In genomic region chr2:144592500-144593256, GRCh38 we compare ENCODE assay signal across 25 cellular contexts.
"Had no signal": no experiment of that assay in that cellular context is flagged by ENCODE, and none has a peak within 500 bp of the region (broad histone marks: within the 10 kb centered on the region; RNA-seq: fewer than 3 reads in every experiment).

No MANE protein-coding gene starts in this region.

- H3K36me3 ChIP-seq: brain microvascular endothelial cell, esophagus muscularis mucosa, heart right ventricle, neutrophil, right lobe of liver, thoracic aorta, uterus, WERI-Rb-1 had no signal

- H3K27me3 Mint-ChIP-seq: natural killer cell treated with Interleukin-12 subunit alpha and Interleukin-12 subunit beta and Interleukin-15 and Interleukin-18, amount 100 ng/mL, for 72 hours had no signal

- H3K27ac Mint-ChIP-seq: activated naive CD4-positive, alpha-beta T cell treated with anti-CD3 and anti-CD28 coated beads, Interleukin-2, amount 10 ng/mL, durations not matched to agents 7 days and 5 days; activated naive CD8-positive, alpha-beta T cell treated with anti-CD3 and anti-CD28 coated beads, Interleukin-2, amount 10 ng/mL, durations not matched to agents 7 days and 5 days; activated T-helper 1 cell treated with anti-CD3 and anti-CD28 coated beads, Interleukin-12 subunit alpha, Interleukin-12 subunit beta, Interleukin-2, Interleukin-4 antibody, amounts not matched to agents 30 ng/mL and 10 ng/mL and 1 ng/mL, durations not matched to agents 14 hours and 24 hours and 36 hours; natural killer cell treated with Interleukin-12 subunit alpha and Interleukin-12 subunit beta and Interleukin-15 and Interleukin-18, amount 100 ng/mL, for 72 hours; type B pancreatic cell had no signal

- H3K4me3 ChIP-seq: coronary artery, esophagus muscularis mucosa, heart right ventricle, right lobe of liver, thoracic aorta, uterus had no signal

- H3K27ac ChIP-seq: brain microvascular endothelial cell, coronary artery, esophagus muscularis mucosa, foreskin keratinocyte, heart right ventricle, neutrophil, right lobe of liver, thoracic aorta, uterus, WERI-Rb-1 had no signal

- H3K36me3 Mint-ChIP-seq: activated naive CD4-positive, alpha-beta T cell treated with anti-CD3 and anti-CD28 coated beads, Interleukin-2, amount 10 ng/mL, durations not matched to agents 7 days and 5 days; activated naive CD8-positive, alpha-beta T cell treated with anti-CD3 and anti-CD28 coated beads, Interleukin-2, amount 10 ng/mL, durations not matched to agents 7 days and 5 days; type B pancreatic cell had no signal

- H3K27me3 ChIP-seq: brain microvascular endothelial cell, esophagus muscularis mucosa, foreskin keratinocyte, heart right ventricle, neutrophil, right lobe of liver, uterus had no signal

- ATAC-seq: activated CD4-positive, CD25-positive, alpha-beta regulatory T cell treated with anti-CD3 and anti-CD28 coated beads, Interleukin-2, amount 50 U/mL, for 24 hours; foreskin keratinocyte; heart right ventricle; natural killer cell treated with Interleukin-12 subunit alpha and Interleukin-12 subunit beta and Interleukin-15 and Interleukin-18, amount 100 ng/mL, for 72 hours; right lobe of liver; stimulated activated naive CD8-positive, alpha-beta T cell treated with anti-CD3 and anti-CD28 coated beads, Interleukin-15, Interleukin-2, amounts not matched to agents 100 U/mL and 50 U/mL, for 24 hours had no signal

- H3K4me3 Mint-ChIP-seq: activated naive CD4-positive, alpha-beta T cell treated with anti-CD3 and anti-CD28 coated beads, Interleukin-2, amount 10 ng/mL, durations not matched to agents 7 days and 5 days; activated naive CD8-positive, alpha-beta T cell treated with anti-CD3 and anti-CD28 coated beads, Interleukin-2, amount 10 ng/mL, durations not matched to agents 7 days and 5 days; activated T-helper 1 cell treated with anti-CD3 and anti-CD28 coated beads, Interleukin-12 subunit alpha, Interleukin-12 subunit beta, Interleukin-2, Interleukin-4 antibody, amounts not matched to agents 30 ng/mL and 10 ng/mL and 1 ng/mL, durations not matched to agents 14 hours and 24 hours and 36 hours; natural killer cell treated with Interleukin-12 subunit alpha and Interleukin-12 subunit beta and Interleukin-15 and Interleukin-18, amount 100 ng/mL, for 72 hours; type B pancreatic cell had no signal

- H3K4me1 ChIP-seq: foreskin keratinocyte, right lobe of liver, uterus had no signal

- H3K9me3 ChIP-seq: esophagus muscularis mucosa, heart right ventricle, neutrophil, right lobe of liver, thoracic aorta, uterus had no signal

- H3K4me1 Mint-ChIP-seq: activated naive CD8-positive, alpha-beta T cell treated with anti-CD3 and anti-CD28 coated beads, Interleukin-2, amount 10 ng/mL, durations not matched to agents 7 days and 5 days had no signal

- DNase-seq: activated CD4-positive, alpha-beta T cell treated with anti-CD3 and anti-CD28 coated beads for 48 hours; activated CD4-positive, alpha-beta T cell treated with anti-CD3 and anti-CD28 coated beads, Interleukin-2, amount 50 U/mL, for 48 hours; activated CD8-positive, alpha-beta memory T cell treated with anti-CD3 and anti-CD28 coated beads, Interleukin-2, amount 50 U/mL, for 4 hours; activated effector memory CD4-positive, alpha-beta T cell treated with anti-CD3 and anti-CD28 coated beads, Interleukin-2, amount 50 U/mL, for 16 hours; activated naive CD4-positive, alpha-beta T cell treated with anti-CD3 and anti-CD28 coated beads, Interleukin-2, amount 10 ng/mL, durations not matched to agents 7 days and 5 days; activated naive CD8-positive, alpha-beta T cell treated with anti-CD3 and anti-CD28 coated beads, Interleukin-2, amount 10 ng/mL, durations not matched to agents 7 days and 5 days; activated T-cell treated with anti-CD3 and anti-CD28 coated beads, Interleukin-2, amount 50 U/mL, for 1 hour; brain microvascular endothelial cell; foreskin keratinocyte; heart right ventricle; mesenchymal stem cell; right lobe of liver; stimulated activated CD4-positive, alpha-beta T cell treated with anti-CD3 and anti-CD28 coated beads, Interleukin-4, amount 100 ng/mL, for 1 hour; stimulated activated naive CD8-positive, alpha-beta T cell treated with anti-CD3 and anti-CD28 coated beads, Interleukin-15, Interleukin-2, amounts not matched to agents 100 U/mL and 50 U/mL, for 24 hours; T-helper 9 cell; uterus; WERI-Rb-1 had no signal

- H3K9me3 Mint-ChIP-seq: activated naive CD4-positive, alpha-beta T cell treated with anti-CD3 and anti-CD28 coated beads, Interleukin-2, amount 10 ng/mL, durations not matched to agents 7 days and 5 days; activated T-helper 1 cell treated with anti-CD3 and anti-CD28 coated beads, Interleukin-12 subunit alpha, Interleukin-12 subunit beta, Interleukin-2, Interleukin-4 antibody, amounts not matched to agents 30 ng/mL and 10 ng/mL and 1 ng/mL, durations not matched to agents 14 hours and 24 hours and 36 hours; natural killer cell treated with Interleukin-12 subunit alpha and Interleukin-12 subunit beta and Interleukin-15 and Interleukin-18, amount 100 ng/mL, for 72 hours had no signal
